18 cellular contexts compared by ENCODE assay signal in genomic region chr7:111914287-111914686, GRCh38.
A peak's percentile ranks its signal among the peaks of the same experiment; 100 is the strongest.
DNase-seq lines count a peak whose midpoint lies in the region; ATAC-seq, FAIRE-seq and TF ChIP-seq lines count a peak whose summit lies in the region.
"Had no signal": no experiment of that assay in that cellular context is flagged by ENCODE, and none has a peak within 500 bp of the region (broad histone marks: within the 10 kb centered on the region; RNA-seq: fewer than 3 reads in every experiment).

No MANE protein-coding gene starts in this region.

- H3K27ac ChIP-seq in H9 (ENCODE audit: insufficient read length, low read depth, low read length) (no peak overlapping the region), H1 (ENCODE audit: low read depth, low read length) (no peak overlapping the region), mesendoderm (ENCODE audit: low read depth, low read length) (no peak overlapping the region)
- H3K27ac ChIP-seq: A549, GM23248 had no signal

- no peak overlapping the region for H2BK20ac ChIP-seq in H9 (ENCODE audit: low read depth, low read length, poor library complexity, severe bottlenecking)
- H2BK20ac ChIP-seq in H1 (ENCODE audit: low read length), result no peak overlapping the region

- H4K91ac ChIP-seq in H9 (ENCODE audit: insufficient read length, low read depth, low read length), result no peak overlapping the region
- H4K91ac ChIP-seq in H1 (replicated peaks; ENCODE audit: insufficient read length, low read length), result no peak overlapping the region

- H4K20me1 ChIP-seq in H9 (ENCODE audit: control insufficient read depth, insufficient read depth, insufficient read length) (no peaks in the 10 kb centered on the region), H1 (replicated peaks in 1 of 2; ENCODE audit: control insufficient read depth in 1 of 2, insufficient read depth in 2 of 2, low read length in 2 of 2) (no peaks in the 10 kb centered on the region)

- H3K4me3 Mint-ChIP-seq in H9 (no peak overlapping the region), HFFc6 (no peak overlapping the region)
- H3K4me3 Mint-ChIP-seq: CD8-positive, alpha-beta T cell; IgD-negative memory B cell had no signal

- H3K9me3 Mint-ChIP-seq in H9 (no peaks in the 10 kb centered on the region), HFFc6 (no peaks in the 10 kb centered on the region)
- H3K9me3 Mint-ChIP-seq: CD8-positive, alpha-beta T cell; IgD-negative memory B cell had no signal

- no peak overlapping the region for H3K4ac ChIP-seq in H9 (ENCODE audit: low read depth, low read length)
- H3K4ac ChIP-seq in H1 (replicated peaks; ENCODE audit: insufficient read length, low read depth, low read length), result no peak overlapping the region
- no peak overlapping the region for H3K4ac ChIP-seq in mesendoderm (ENCODE audit: low read depth, low read length)

- H2AK5ac ChIP-seq in H9 (ENCODE audit: insufficient read length, low read length) (no peak overlapping the region), H1 (ENCODE audit: low read depth, low read length) (no peak overlapping the region), mesendoderm (ENCODE audit: low read length) (no peak overlapping the region)

- H3K23ac ChIP-seq in H9 (ENCODE audit: insufficient read length, low read depth, low read length), result no peak overlapping the region
- H3K23ac ChIP-seq in H1 (ENCODE audit: insufficient read length), result no peak overlapping the region
- no peak overlapping the region for H3K23ac ChIP-seq in mesendoderm (ENCODE audit: low read length)

- H4K5ac ChIP-seq in H9 (ENCODE audit: insufficient read length, low read depth, low read length) (no peak overlapping the region), H1 (ENCODE audit: insufficient read length, low read depth, low read length) (no peak overlapping the region), mesendoderm (ENCODE audit: low read length) (no peak overlapping the region)

- CTCF ChIA-PET in H1 (lab: Charles Lee; ENCODE audit: partially characterized antibody), result no interaction called here

- DNase-seq in H9 (no peak), H1 (ENCODE audit: low read depth in 1 of 2, low spot score in 2 of 2) (no peak), mesendoderm (peak; percentile 26), sciatic nerve (ENCODE audit: low spot score) (no peak), HFFc6 (no peak)
- DNase-seq: CD8-positive, alpha-beta T cell; COR-L47; DMS53; GF-D8; GM23248; KG1 had no signal

- H3K4me1 ChIP-seq in H9 (ENCODE audit: insufficient read depth, low read length), result no peaks in the 10 kb centered on the region
- H3K4me1 ChIP-seq in H1 (replicated peaks in 1 of 4; ENCODE audit: control insufficient read depth in 3 of 4, insufficient read depth in 4 of 4, low read length in 3 of 4), result no peaks in the 10 kb centered on the region
- no peaks in the 10 kb centered on the region for H3K4me1 ChIP-seq in mesendoderm (ENCODE audit: control insufficient read depth, low read depth, low read length)
- H3K4me1 ChIP-seq: A549, HAP-1 had no signal

- no peaks in the 10 kb centered on the region for H3K36me3 ChIP-seq in H1 (ENCODE audit: control insufficient read depth in 2 of 4, insufficient read depth in 4 of 4, low read length in 3 of 4)
- H3K36me3 ChIP-seq in mesendoderm (ENCODE audit: control insufficient read depth, insufficient read depth, low read length), result no peaks in the 10 kb centered on the region
- H3K36me3 ChIP-seq: HAP-1 had no signal

- TF ChIP-seq EP300 in H1 (IDR thresholded peaks at IDR 0.05; ENCODE audit: borderline replicate concordance in 1 of 2, low read depth in 2 of 2, low read length in 2 of 2), result no peak

- POLR2A ChIA-PET in H1 (lab: Charles Lee; ENCODE audit: partially characterized antibody), result interaction anchor here (1.6 kb wide), 1 partner anchor 11 kb away, joined by 6 read pairs; no protein-coding TSS in a partner anchor

- no peaks in the 10 kb centered on the region for H3K23me2 ChIP-seq in H9 (ENCODE audit: insufficient read length, low read depth, low read length, poor library complexity, severe bottlenecking)
- peaks cover 8% of the 10 kb centered on the region; the same call in 1 of the 2 replicates for H3K23me2 ChIP-seq in H1 (ENCODE audit: low read depth, low read length)

- H3K4me1 Mint-ChIP-seq in H9 (peaks cover 0 to 2% of the 10 kb centered on the region in 2 experiments; a peak in 1 of 4 replicates), HFFc6 (ENCODE audit: low read depth) (peaks cover 13% of the 10 kb centered on the region)
- H3K4me1 Mint-ChIP-seq: CD14-positive monocyte, IgD-negative memory B cell had no signal

- H2BK15ac ChIP-seq in H9 (ENCODE audit: low read depth, low read length), result no peak overlapping the region
- H2BK15ac ChIP-seq in H1 (ENCODE audit: low read length), result no peak overlapping the region
- no peak overlapping the region for H2BK15ac ChIP-seq in mesendoderm (replicated peaks; ENCODE audit: low read depth)

- H3K27me3 ChIP-seq in H9 (ENCODE audit: insufficient read depth, low read length) (no peaks in the 10 kb centered on the region), H1 (replicated peaks in 1 of 4; ENCODE audit: control insufficient read depth in 3 of 4, extremely low read depth in 1 of 4, insufficient read depth in 3 of 4, low read length in 3 of 4) (no peaks in the 10 kb centered on the region), mesendoderm (ENCODE audit: insufficient read depth, low read length, poor library complexity) (no peaks in the 10 kb centered on the region)

- intact Hi-C loops in sciatic nerve (cut with DNase I), result no loop called here

- H4K8ac ChIP-seq in H9 (replicated peaks; ENCODE audit: insufficient read length, low read depth, low read length) (no peak overlapping the region), H1 (ENCODE audit: extremely low read depth, insufficient read depth, low read length) (no peak overlapping the region), mesendoderm (ENCODE audit: low read depth, low read length) (no peak overlapping the region)

- TF ChIP-seq CTCF in H9 (conservative IDR thresholded peaks at IDR 0.05) (no peak), H1 (IDR thresholded peaks at IDR 0.05; ENCODE audit: control extremely low read depth in 1 of 3, insufficient read depth in 1 of 3, low read depth in 1 of 3, low read length in 3 of 3) (no peak), HFFc6 (IDR thresholded peaks at IDR 0.05) (no peak)

- H3K56ac ChIP-seq in H9 (ENCODE audit: insufficient read length, low read depth, low read length) (no peak overlapping the region), H1 (replicated peaks; ENCODE audit: insufficient read length, low read depth, low read length) (no peak overlapping the region), mesendoderm (ENCODE audit: low read length) (no peak overlapping the region)

- no peak overlapping the region for H3T11ph ChIP-seq in H9 (ENCODE audit: low read length)

- H2AFZ ChIP-seq in H9 (ENCODE audit: low read length), result no peak overlapping the region
- H2AFZ ChIP-seq in H1 (ENCODE audit: low read length), result no peak overlapping the region
- H2AFZ ChIP-seq: GM23248 had no signal

- H3K14ac ChIP-seq in H9 (ENCODE audit: insufficient read depth, low read length), result no peak overlapping the region
- no peak overlapping the region for H3K14ac ChIP-seq in H1 (ENCODE audit: insufficient read length)

- H3K18ac ChIP-seq in H9 (ENCODE audit: insufficient read length, low read depth, low read length) (no peak overlapping the region), H1 (ENCODE audit: extremely low read depth, low read length) (no peak overlapping the region), mesendoderm (ENCODE audit: low read length) (no peak overlapping the region)

- H3K36me3 Mint-ChIP-seq in H9 (ENCODE audit: insufficient read depth in 1 of 3, low read depth in 3 of 3), result peaks cover 0 to 8% (median 0%) of the 10 kb centered on the region in 3 experiments; a peak in 3 of 7 replicates
- H3K36me3 Mint-ChIP-seq in HFFc6 (ENCODE audit: low read depth), result no peaks in the 10 kb centered on the region
- H3K36me3 Mint-ChIP-seq: CD14-positive monocyte; CD8-positive, alpha-beta T cell; IgD-negative memory B cell had no signal

- FAIRE-seq in H1 (lab: Jason Lieb, UNC), result no peak
- FAIRE-seq: A549, D721Med had no signal

- H2BK120ac ChIP-seq in H9 (ENCODE audit: low read depth, low read length, poor library complexity, severe bottlenecking) (no peak overlapping the region), H1 (replicated peaks; ENCODE audit: low read depth, low read length) (no peak overlapping the region), mesendoderm (ENCODE audit: low read depth, low read length) (no peak overlapping the region)

- ATAC-seq in sciatic nerve (peak; percentile 32), HG03159 (IDR thresholded peaks at IDR 0.05; ENCODE audit: unreplicated experiment) (no peak), HG02588 (IDR thresholded peaks at IDR 0.05; ENCODE audit: unreplicated experiment) (no peak)
- ATAC-seq: A549; CD8-positive, alpha-beta T cell had no signal

- H3K4me3 ChIP-seq in H1 (ENCODE audit: extremely low read depth in 1 of 4, insufficient read depth in 2 of 4, low read depth in 3 of 4, low read length in 4 of 4) (no peak overlapping the region), mesendoderm (ENCODE audit: low read length) (no peak overlapping the region)
- H3K4me3 ChIP-seq: A549, GM23248, HAP-1 had no signal

- H3K9ac ChIP-seq in H9 (ENCODE audit: extremely low read depth, insufficient read length, low read length) (no peak overlapping the region), H1 (replicated peaks in 1 of 4; ENCODE audit: extremely low read depth in 1 of 4, low read depth in 3 of 4, low read length in 3 of 4) (no peak overlapping the region), mesendoderm (ENCODE audit: low read length) (no peak overlapping the region)
- H3K9ac ChIP-seq: GM23248 had no signal

- TF ChIP-seq RAD21 in H1 (IDR thresholded peaks at IDR 0.05 in 1 of 2, conservative IDR thresholded peaks at IDR 0.05 in 1 of 2; ENCODE audit: low read depth in 2 of 2, low read length in 2 of 2), result no peak

- H2BK12ac ChIP-seq in H9 (ENCODE audit: insufficient read length, low read depth, low read length) (no peak overlapping the region), H1 (ENCODE audit: low read depth, low read length) (no peak overlapping the region)

- H3K4me2 ChIP-seq in H9 (ENCODE audit: insufficient read depth, insufficient read length, low read length), result no peak overlapping the region
- no peak overlapping the region for H3K4me2 ChIP-seq in H1 (ENCODE audit: insufficient read depth in 1 of 2, low read depth in 2 of 2, low read length in 2 of 2)
- no peak overlapping the region for H3K4me2 ChIP-seq in mesendoderm (ENCODE audit: low read length)
- H3K4me2 ChIP-seq: A549 had no signal

- peak overlapping the region in 2 of 3 experiments; percentile 11 to 65; a peak in 5 of 7 replicates for H3K27ac Mint-ChIP-seq in H9
- H3K27ac Mint-ChIP-seq in HFFc6, result no peak overlapping the region
- H3K27ac Mint-ChIP-seq: CD14-positive monocyte; CD8-positive, alpha-beta T cell; IgD-negative memory B cell had no signal

- no peak overlapping the region for H2BK5ac ChIP-seq in H9 (ENCODE audit: insufficient read length, low read length)
- H2BK5ac ChIP-seq in H1 (ENCODE audit: low read depth, low read length), result 0 out of 2 replicates have a peak overlapping the region, but pooled peaks have one; percentile 23
- no peak overlapping the region for H2BK5ac ChIP-seq in mesendoderm (ENCODE audit: low read length)

- H3K79me2 ChIP-seq in H9 (ENCODE audit: insufficient read depth, low read length), result 0 out of 2 replicates have a peak, but pooled peaks cover 1% of the 10 kb centered on the region
- H3K79me2 ChIP-seq in H1 (ENCODE audit: control insufficient read depth in 1 of 2, insufficient read depth in 2 of 2, low read length in 2 of 2), result no peaks in the 10 kb centered on the region
- H3K79me2 ChIP-seq in mesendoderm (ENCODE audit: control insufficient read depth, insufficient read depth, low read length), result no peaks in the 10 kb centered on the region

- TF ChIP-seq POLR2A in H1 (IDR thresholded peaks at IDR 0.05; ENCODE audit: control extremely low read depth in 1 of 2, low read depth in 2 of 2, low read length in 2 of 2), result no peak

- no peaks in the 10 kb centered on the region for H3K79me1 ChIP-seq in H9 (ENCODE audit: insufficient read depth, low read depth, low read length, poor library complexity, severe bottlenecking)
- H3K79me1 ChIP-seq in H1 (ENCODE audit: low read depth, low read length), result no peaks in the 10 kb centered on the region
- H3K79me1 ChIP-seq in mesendoderm (ENCODE audit: low read length), result no peaks in the 10 kb centered on the region

- no peaks in the 10 kb centered on the region for H3K9me3 ChIP-seq in H9 (ENCODE audit: control insufficient read depth, low read depth, low read length)
- H3K9me3 ChIP-seq in H1 (ENCODE audit: insufficient read depth in 2 of 2, low read depth in 1 of 2, low read length in 1 of 2), result no peaks in the 10 kb centered on the region
- H3K9me3 ChIP-seq: A549, HAP-1 had no signal

- H3K27me3 Mint-ChIP-seq in H9 (ENCODE audit: low read depth) (no peaks in the 10 kb centered on the region), HFFc6 (ENCODE audit: insufficient read depth) (peaks cover 7% of the 10 kb centered on the region)

- no CpG with 5 or more reads among the region's 4 CpGs for WGBS in H9 (ENCODE audit: extremely low coverage, insufficient read length, low lambda C conversion rate)
- 92% methylated on average over 4 of the region's 4 CpGs; no CpG with 5 or more reads in 1 of the 2 experiments for WGBS in H1 (ENCODE audit: extremely low coverage in 1 of 2, insufficient coverage in 1 of 2, insufficient read length in 1 of 2, insufficient replicate concordance in 2 of 2, low coverage in 1 of 2, low lambda C conversion rate in 2 of 2, missing lambda C conversion rate in 1 of 2), 2 experiments
- no CpG with 5 or more reads among the region's 4 CpGs for WGBS in mesendoderm (ENCODE audit: extremely low coverage, insufficient coverage, low lambda C conversion rate)
